In genomic region chr18:78638889-78639596, GRCh38 we compare ENCODE assay signal across 1 cellular context.
TF ChIP-seq lines count a peak whose summit lies in the region.

No MANE protein-coding gene starts in this region.

TF ChIP-seq in IMR-90, 13 proteins besides CTCF, POLR2A, EP300 and RAD21 (continued from another document):
- TF ChIP-seq CHD1 (IDR thresholded peaks at IDR 0.05; ENCODE audit: low read depth, low read length) (no peak), ELK1 (IDR thresholded peaks at IDR 0.05; ENCODE audit: borderline replicate concordance, low read depth, low read length) (no peak), RFX5 (IDR thresholded peaks at IDR 0.05; ENCODE audit: low read depth, low read length) (no peak)
TF ChIP-seq in IMR-90: peak in this region for 0.
